ENCODE assay signal across 22 cellular contexts in genomic region chr9:5073701-5074100, GRCh38.
A peak's percentile ranks its signal among the peaks of the same experiment; 100 is the strongest.
DNase-seq lines count a peak whose midpoint lies in the region; ATAC-seq, FAIRE-seq and TF ChIP-seq lines count a peak whose summit lies in the region.
"Had no signal": no experiment of that assay in that cellular context is flagged by ENCODE, and none has a peak within 500 bp of the region (broad histone marks: within the 10 kb centered on the region; RNA-seq: fewer than 3 reads in every experiment).

No MANE protein-coding gene starts in this region.

- DNase-seq in AG10803 (ENCODE audit: low read depth) (peak; percentile 9), GM18507 (ENCODE audit: extremely low spot score, insufficient read length, low read depth) (no peak), body of pancreas (no peak), C1 segment of cervical spinal cord (lab: John Stamatoyannopoulos, UW) (no peak), NOMO-1 treated with dmso at 0.1 percent for 144 hours (lab: John Stamatoyannopoulos, UW; ENCODE audit: unreplicated experiment) (no peak)
- DNase-seq: activated CD4-positive, CD25-positive, alpha-beta regulatory T cell treated with anti-CD3 and anti-CD28 coated beads, Interleukin-2, amount 50 U/mL, for 72 hours; central memory CD4-positive, alpha-beta T cell; glutamatergic neuron; IMR-90; lower lobe of right lung; NCI-H2029; nucleus accumbens; PC-9; right lobe of liver; stomach; T1000; upper lobe of right lung had no signal

- 92 to 93% methylated on average over 1 of the region's 1 CpG for WGBS in body of pancreas, 2 donors

- no peaks in the 10 kb centered on the region for H3K4me1 ChIP-seq in body of pancreas
- H3K4me1 ChIP-seq: esophagus muscularis mucosa, lower lobe of right lung, right lobe of liver, SJSA1, stomach, upper lobe of right lung had no signal

- intact Hi-C loops in body of pancreas (cut with DNase I), result no loop called here

- peak; percentile 38; the same call in 1 of the 2 replicates for TF ChIP-seq CTCF in AG10803 (conservative IDR thresholded peaks at IDR 0.05; ENCODE audit: low read length)
- TF ChIP-seq CTCF in body of pancreas (IDR thresholded peaks at IDR 0.05), result no peak

- no peak overlapping the region for H3K27ac ChIP-seq in body of pancreas
- H3K27ac ChIP-seq: esophagus muscularis mucosa, lower lobe of right lung, PC-9, right lobe of liver, SJSA1, stomach, upper lobe of right lung had no signal

- ATAC-seq in HG03097 (IDR thresholded peaks at IDR 0.05; ENCODE audit: low FRiP score, unreplicated experiment) (peak; percentile 48), SK-N-SH treated with all-trans-retinoic acid at 6 μM for 48 hours (peak; percentile 21; the same call in 1 of the 3 replicates), body of pancreas (no peak), GM18867 (IDR thresholded peaks at IDR 0.05; ENCODE audit: unreplicated experiment) (no peak)
- ATAC-seq: lower lobe of right lung, right lobe of liver, upper lobe of right lung had no signal

- H3K36me3 ChIP-seq in body of pancreas (replicated peaks in 1 of 2; ENCODE audit: insufficient read depth in 1 of 2, low read depth in 2 of 2), result peaks cover 0 to 6% of the 10 kb centered on the region in 2 donors
- H3K36me3 ChIP-seq: SJSA1 had no signal

- TF ChIP-seq POLR2A in body of pancreas (IDR thresholded peaks at IDR 0.05), result no peak

- H3K4me3 ChIP-seq in AG10803 (ENCODE audit: low read length) (no peak overlapping the region), body of pancreas (no peak overlapping the region)
- H3K4me3 ChIP-seq: esophagus muscularis mucosa, lower lobe of right lung, PC-9, right lobe of liver, SJSA1, stomach, upper lobe of right lung had no signal

- no peaks in the 10 kb centered on the region for H3K27me3 ChIP-seq in body of pancreas
- H3K27me3 ChIP-seq: esophagus muscularis mucosa, right lobe of liver, SJSA1, stomach, upper lobe of right lung had no signal

- peak; percentile 67 for FAIRE-seq in GM18507 (lab: Jason Lieb, UNC)

- no peaks in the 10 kb centered on the region for H3K9me3 ChIP-seq in body of pancreas
- H3K9me3 ChIP-seq: esophagus muscularis mucosa, lower lobe of right lung, right lobe of liver, SJSA1, stomach, upper lobe of right lung had no signal

TF ChIP-seq in SK-N-SH treated with all-trans-retinoic acid at 6 μM for 48 hours, 23 proteins besides CTCF, POLR2A, EP300 and RAD21:
- TF ChIP-seq PPARA (CRISPR knock-in tag; IDR thresholded peaks at IDR 0.05; ENCODE audit: borderline replicate concordance) (no peak), ZFP30 (CRISPR knock-in tag; IDR thresholded peaks at IDR 0.05) (0 out of 2 replicates have a peak, but pooled peaks have one; percentile 14)

Comparison
In these comparisons a context has a peak if more than half of its experiments do, and no peak if none do; other contexts are left out.
1. ATAC-seq: peak in HG03097 (single experiment) and SK-N-SH treated with all-trans-retinoic acid at 6 μM for 48 hours (single experiment); none in body of pancreas (single experiment) and GM18867 (single experiment).